Comparison of ENCODE assay signal across 1 cellular context in the genomic region with DNA sequence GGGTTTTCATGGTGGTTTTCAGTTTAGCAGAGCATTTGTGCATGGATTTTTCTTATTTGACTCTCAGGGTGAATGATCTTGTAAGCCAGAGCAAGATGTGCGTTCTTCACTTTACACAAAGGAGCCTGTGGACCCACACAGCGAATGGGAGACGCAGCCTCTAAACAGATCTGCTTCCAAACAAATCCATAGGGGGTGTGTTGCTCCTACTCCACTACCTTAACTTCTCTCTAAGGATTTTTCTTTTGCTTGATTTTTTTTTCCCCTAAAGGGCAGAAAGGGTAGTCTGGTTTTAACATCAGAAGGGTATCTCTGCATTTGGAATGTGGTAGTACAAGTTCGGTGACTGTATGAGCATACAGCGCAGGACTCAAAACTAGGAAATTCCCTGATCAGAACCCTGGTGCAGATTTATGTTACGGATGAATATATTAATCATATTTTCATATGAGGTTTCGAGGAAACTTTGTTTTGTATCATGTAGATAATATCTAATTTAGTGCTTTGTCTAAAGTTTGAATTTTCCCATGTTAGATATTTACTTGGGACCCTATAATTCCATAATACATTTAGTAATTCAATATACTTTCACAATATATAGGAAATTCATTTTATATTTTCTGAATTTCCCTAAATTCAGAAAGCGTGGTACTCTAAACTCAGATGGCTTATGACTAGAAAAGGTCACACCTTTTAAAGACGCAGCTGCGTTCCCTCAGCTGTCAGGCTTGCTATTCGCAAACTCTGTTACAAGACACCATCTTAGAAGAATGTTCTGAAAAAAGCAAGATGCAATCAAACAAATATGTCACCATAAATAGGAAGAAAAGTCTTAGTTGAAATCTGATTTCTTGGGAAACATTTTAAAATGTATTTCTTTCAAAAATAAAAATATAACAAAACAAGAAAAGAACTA.
TF ChIP-seq lines count a peak whose summit lies in the region.

No MANE protein-coding gene starts in this region.

TF ChIP-seq in GM23338, 12 proteins besides CTCF, POLR2A, EP300 and RAD21:
- TF ChIP-seq, protein P1, sequence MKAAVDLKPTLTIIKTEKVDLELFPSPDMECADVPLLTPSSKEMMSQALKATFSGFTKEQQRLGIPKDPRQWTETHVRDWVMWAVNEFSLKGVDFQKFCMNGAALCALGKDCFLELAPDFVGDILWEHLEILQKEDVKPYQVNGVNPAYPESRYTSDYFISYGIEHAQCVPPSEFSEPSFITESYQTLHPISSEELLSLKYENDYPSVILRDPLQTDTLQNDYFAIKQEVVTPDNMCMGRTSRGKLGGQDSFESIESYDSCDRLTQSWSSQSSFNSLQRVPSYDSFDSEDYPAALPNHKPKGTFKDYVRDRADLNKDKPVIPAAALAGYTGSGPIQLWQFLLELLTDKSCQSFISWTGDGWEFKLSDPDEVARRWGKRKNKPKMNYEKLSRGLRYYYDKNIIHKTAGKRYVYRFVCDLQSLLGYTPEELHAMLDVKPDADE (IDR thresholded peaks at IDR 0.05): no peak
- TF ChIP-seq CREB1 (CRISPR knock-in tag; IDR thresholded peaks at IDR 0.05; ENCODE audit: low read depth): no peak
- TF ChIP-seq EZH2 (IDR thresholded peaks at IDR 0.05; ENCODE audit: low read depth, unreplicated experiment): no peak
- TF ChIP-seq JUNB (IDR thresholded peaks at IDR 0.05; ENCODE audit: unreplicated experiment): no peak
- TF ChIP-seq POLR2AphosphoS5 (IDR thresholded peaks at IDR 0.05; ENCODE audit: low read depth): no peak
- TF ChIP-seq, protein P2, sequence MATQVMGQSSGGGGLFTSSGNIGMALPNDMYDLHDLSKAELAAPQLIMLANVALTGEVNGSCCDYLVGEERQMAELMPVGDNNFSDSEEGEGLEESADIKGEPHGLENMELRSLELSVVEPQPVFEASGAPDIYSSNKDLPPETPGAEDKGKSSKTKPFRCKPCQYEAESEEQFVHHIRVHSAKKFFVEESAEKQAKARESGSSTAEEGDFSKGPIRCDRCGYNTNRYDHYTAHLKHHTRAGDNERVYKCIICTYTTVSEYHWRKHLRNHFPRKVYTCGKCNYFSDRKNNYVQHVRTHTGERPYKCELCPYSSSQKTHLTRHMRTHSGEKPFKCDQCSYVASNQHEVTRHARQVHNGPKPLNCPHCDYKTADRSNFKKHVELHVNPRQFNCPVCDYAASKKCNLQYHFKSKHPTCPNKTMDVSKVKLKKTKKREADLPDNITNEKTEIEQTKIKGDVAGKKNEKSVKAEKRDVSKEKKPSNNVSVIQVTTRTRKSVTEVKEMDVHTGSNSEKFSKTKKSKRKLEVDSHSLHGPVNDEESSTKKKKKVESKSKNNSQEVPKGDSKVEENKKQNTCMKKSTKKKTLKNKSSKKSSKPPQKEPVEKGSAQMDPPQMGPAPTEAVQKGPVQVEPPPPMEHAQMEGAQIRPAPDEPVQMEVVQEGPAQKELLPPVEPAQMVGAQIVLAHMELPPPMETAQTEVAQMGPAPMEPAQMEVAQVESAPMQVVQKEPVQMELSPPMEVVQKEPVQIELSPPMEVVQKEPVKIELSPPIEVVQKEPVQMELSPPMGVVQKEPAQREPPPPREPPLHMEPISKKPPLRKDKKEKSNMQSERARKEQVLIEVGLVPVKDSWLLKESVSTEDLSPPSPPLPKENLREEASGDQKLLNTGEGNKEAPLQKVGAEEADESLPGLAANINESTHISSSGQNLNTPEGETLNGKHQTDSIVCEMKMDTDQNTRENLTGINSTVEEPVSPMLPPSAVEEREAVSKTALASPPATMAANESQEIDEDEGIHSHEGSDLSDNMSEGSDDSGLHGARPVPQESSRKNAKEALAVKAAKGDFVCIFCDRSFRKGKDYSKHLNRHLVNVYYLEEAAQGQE (IDR thresholded peaks at IDR 0.05; ENCODE audit: unreplicated experiment): no peak
- TF ChIP-seq, protein P3, sequence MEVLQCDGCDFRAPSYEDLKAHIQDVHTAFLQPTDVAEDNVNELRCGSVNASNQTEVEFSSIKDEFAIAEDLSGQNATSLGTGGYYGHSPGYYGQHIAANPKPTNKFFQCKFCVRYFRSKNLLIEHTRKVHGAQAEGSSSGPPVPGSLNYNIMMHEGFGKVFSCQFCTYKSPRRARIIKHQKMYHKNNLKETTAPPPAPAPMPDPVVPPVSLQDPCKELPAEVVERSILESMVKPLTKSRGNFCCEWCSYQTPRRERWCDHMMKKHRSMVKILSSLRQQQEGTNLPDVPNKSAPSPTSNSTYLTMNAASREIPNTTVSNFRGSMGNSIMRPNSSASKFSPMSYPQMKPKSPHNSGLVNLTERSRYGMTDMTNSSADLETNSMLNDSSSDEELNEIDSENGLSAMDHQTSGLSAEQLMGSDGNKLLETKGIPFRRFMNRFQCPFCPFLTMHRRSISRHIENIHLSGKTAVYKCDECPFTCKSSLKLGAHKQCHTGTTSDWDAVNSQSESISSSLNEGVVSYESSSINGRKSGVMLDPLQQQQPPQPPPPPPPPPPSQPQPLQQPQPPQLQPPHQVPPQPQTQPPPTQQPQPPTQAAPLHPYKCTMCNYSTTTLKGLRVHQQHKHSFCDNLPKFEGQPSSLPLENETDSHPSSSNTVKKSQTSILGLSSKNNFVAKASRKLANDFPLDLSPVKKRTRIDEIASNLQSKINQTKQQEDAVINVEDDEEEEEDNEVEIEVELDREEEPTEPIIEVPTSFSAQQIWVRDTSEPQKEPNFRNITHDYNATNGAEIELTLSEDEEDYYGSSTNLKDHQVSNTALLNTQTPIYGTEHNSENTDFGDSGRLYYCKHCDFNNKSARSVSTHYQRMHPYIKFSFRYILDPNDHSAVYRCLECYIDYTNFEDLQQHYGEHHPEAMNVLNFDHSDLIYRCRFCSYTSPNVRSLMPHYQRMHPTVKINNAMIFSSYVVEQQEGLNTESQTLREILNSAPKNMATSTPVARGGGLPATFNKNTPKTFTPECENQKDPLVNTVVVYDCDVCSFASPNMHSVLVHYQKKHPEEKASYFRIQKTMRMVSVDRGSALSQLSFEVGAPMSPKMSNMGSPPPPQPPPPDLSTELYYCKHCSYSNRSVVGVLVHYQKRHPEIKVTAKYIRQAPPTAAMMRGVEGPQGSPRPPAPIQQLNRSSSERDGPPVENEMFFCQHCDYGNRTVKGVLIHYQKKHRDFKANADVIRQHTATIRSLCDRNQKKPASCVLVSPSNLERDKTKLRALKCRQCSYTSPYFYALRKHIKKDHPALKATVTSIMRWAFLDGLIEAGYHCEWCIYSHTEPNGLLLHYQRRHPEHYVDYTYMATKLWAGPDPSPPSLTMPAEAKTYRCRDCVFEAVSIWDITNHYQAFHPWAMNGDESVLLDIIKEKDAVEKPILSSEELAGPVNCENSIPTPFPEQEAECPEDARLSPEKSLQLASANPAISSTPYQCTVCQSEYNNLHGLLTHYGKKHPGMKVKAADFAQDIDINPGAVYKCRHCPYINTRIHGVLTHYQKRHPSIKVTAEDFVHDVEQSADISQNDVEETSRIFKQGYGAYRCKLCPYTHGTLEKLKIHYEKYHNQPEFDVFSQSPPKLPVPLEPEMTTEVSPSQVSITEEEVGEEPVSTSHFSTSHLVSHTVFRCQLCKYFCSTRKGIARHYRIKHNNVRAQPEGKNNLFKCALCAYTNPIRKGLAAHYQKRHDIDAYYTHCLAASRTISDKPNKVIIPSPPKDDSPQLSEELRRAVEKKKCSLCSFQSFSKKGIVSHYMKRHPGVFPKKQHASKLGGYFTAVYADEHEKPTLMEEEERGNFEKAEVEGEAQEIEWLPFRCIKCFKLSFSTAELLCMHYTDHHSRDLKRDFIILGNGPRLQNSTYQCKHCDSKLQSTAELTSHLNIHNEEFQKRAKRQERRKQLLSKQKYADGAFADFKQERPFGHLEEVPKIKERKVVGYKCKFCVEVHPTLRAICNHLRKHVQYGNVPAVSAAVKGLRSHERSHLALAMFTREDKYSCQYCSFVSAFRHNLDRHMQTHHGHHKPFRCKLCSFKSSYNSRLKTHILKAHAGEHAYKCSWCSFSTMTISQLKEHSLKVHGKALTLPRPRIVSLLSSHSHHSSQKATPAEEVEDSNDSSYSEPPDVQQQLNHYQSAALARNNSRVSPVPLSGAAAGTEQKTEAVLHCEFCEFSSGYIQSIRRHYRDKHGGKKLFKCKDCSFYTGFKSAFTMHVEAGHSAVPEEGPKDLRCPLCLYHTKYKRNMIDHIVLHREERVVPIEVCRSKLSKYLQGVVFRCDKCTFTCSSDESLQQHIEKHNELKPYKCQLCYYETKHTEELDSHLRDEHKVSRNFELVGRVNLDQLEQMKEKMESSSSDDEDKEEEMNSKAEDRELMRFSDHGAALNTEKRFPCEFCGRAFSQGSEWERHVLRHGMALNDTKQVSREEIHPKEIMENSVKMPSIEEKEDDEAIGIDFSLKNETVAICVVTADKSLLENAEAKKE (CRISPR knock-in tag; IDR thresholded peaks at IDR 0.05): no peak
- TF ChIP-seq EZH2phosphoT487 (IDR thresholded peaks at IDR 0.05; ENCODE audit: unreplicated experiment): no peak
- no peak for TF ChIP-seq STAT1 (IDR thresholded peaks at IDR 0.05; ENCODE audit: unreplicated experiment)
- TF ChIP-seq ZNF331 (CRISPR knock-in tag; IDR thresholded peaks at IDR 0.05; ENCODE audit: low read depth): no peak
- no peak for TF ChIP-seq NANOG (IDR thresholded peaks at IDR 0.05; ENCODE audit: borderline replicate concordance)
- TF ChIP-seq ZNF114 (CRISPR knock-in tag; IDR thresholded peaks at IDR 0.05): no peak
